22 cellular contexts compared by ENCODE assay signal in genomic region chr2:80380767-80381166, GRCh38.
"Had no signal": no experiment of that assay in that cellular context is flagged by ENCODE, and none has a peak within 500 bp of the region (broad histone marks: within the 10 kb centered on the region; RNA-seq: fewer than 3 reads in every experiment).

No MANE protein-coding gene starts in this region.

- H3K27me3 ChIP-seq: adrenal gland, ascending aorta, brain microvascular endothelial cell, ovary, tibial nerve had no signal

- DNase-seq: activated B cell treated with CpG ODN at 0.5 μM for 24 hours; activated CD4-positive, alpha-beta T cell treated with anti-CD3 and anti-CD28 coated beads for 36 hours; activated CD4-positive, alpha-beta T cell treated with anti-CD3 and anti-CD28 coated beads, Interleukin-2, amount 50 U/mL, for 4 hours; activated CD8-positive, alpha-beta memory T cell treated with anti-CD3 and anti-CD28 coated beads, Interleukin-2, amount 50 U/mL, for 48 hours; activated naive CD4-positive, alpha-beta T cell; activated T-cell treated with anti-CD3 and anti-CD28 coated beads, Interleukin-2, amount 50 U/mL, for 4 hours; adrenal gland; brain microvascular endothelial cell; caudate nucleus; effector CD4-positive, alpha-beta T cell; erythroblast; foreskin melanocyte; left ventricle myocardium inferior; midbrain; natural killer cell; ovary; psoas muscle; right cardiac atrium; stimulated activated CD4-positive, alpha-beta T cell treated with anti-CD3 and anti-CD28 coated beads, Interleukin-12 subunit alpha, Interleukin-12 subunit beta, amount 100 ng/mL, for 4 hours; substantia nigra had no signal

- H3K4me3 ChIP-seq: adrenal gland, ascending aorta, left ventricle myocardium inferior, ovary, psoas muscle, tibial nerve had no signal

- H3K27ac ChIP-seq: adrenal gland, ascending aorta, brain microvascular endothelial cell, left ventricle myocardium inferior, ovary, psoas muscle, tibial nerve had no signal

- H3K4me1 ChIP-seq: adrenal gland, ascending aorta, psoas muscle, tibial nerve had no signal

- H3K36me3 ChIP-seq: adrenal gland, ascending aorta, brain microvascular endothelial cell, left ventricle myocardium inferior, ovary, tibial nerve had no signal
